In the genomic region with DNA sequence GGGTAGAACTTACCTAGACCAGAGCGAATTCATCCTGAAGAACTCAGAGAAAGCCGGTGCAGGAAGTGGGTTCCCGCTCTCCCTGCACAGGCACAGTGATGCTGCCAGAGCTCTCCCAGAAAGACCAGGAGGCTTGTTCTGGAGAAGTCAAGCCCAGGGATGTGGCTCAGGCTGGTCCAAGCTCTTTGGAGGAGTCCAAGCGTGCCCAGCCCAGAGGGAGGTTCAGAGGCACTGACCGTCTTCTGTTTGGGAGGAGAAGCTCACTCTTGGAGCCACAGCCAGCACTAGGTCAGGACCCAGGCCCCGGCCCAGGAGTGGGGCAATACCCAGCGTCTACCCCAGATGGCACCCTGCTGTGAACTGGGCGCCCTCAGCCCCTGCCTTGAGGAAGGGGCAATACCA, we compare ENCODE assay signal across 11 cellular contexts. TPM values are rescaled to one million over a fixed set of nuclear protein-coding genes. Genes with fewer than 3 reads are reported as not detected.
DNase-seq lines count a peak whose midpoint lies in the region; ATAC-seq, FAIRE-seq and TF ChIP-seq lines count a peak whose summit lies in the region.
"Had no signal": no experiment of that assay in that cellular context is flagged by ENCODE, and none has a peak within 500 bp of the region (broad histone marks: within the 10 kb centered on the region; RNA-seq: fewer than 3 reads in every experiment).

No MANE protein-coding gene starts in this region.

- 72 to 77% (median 76%) methylated on average over 7 to 8 of the region's 8 CpGs for WGBS in ovary, 3 donors
- WGBS in spleen, 5 donors = 66 to 76% (median 70%) methylated on average over 5 to 8 of the region's 8 CpGs

- H3K27ac ChIP-seq in C4-2B (peak overlapping the region; percentile 90), KOPT-K1 (ENCODE audit: low read depth, low read length, poor library complexity, severe bottlenecking) (peak overlapping the region; percentile 76), coronary artery (peak overlapping the region; percentile 96), ovary (no peak overlapping the region), spleen (peak overlapping the region in 4 of 8 donors; percentile 75 to 90 (median 87))

- H3K4me1 ChIP-seq in ovary (ENCODE audit: insufficient read depth) (peaks cover 9% of the 10 kb centered on the region), spleen (peaks cover 14 to 68% (median 40%) of the 10 kb centered on the region in 6 donors)

- peak overlapping the region; percentile 91 for H3K4me3 ChIP-seq in coronary artery
- H3K4me3 ChIP-seq in ovary = peak overlapping the region; percentile 88
- peak overlapping the region in 3 of 8 donors; percentile 69 to 82 (median 69) for H3K4me3 ChIP-seq in spleen

- TF ChIP-seq CTCF in C4-2B (conservative IDR thresholded peaks at IDR 0.05) (no peak), coronary artery (IDR thresholded peaks at IDR 0.05) (no peak), ovary (IDR thresholded peaks at IDR 0.05) (no peak), spleen (IDR thresholded peaks at IDR 0.05 in 8 of 11, conservative IDR thresholded peaks at IDR 0.05 in 3 of 11) (no peak)

- ATAC-seq in GM21786 (IDR thresholded peaks at IDR 0.05; ENCODE audit: unreplicated experiment) = no peak

- H3K36me3 ChIP-seq in KOPT-K1 (ENCODE audit: insufficient read depth, low read length) (peaks cover 12% of the 10 kb centered on the region), ovary (no peaks in the 10 kb centered on the region), spleen (no peaks in the 10 kb centered on the region)

- no peaks in the 10 kb centered on the region for H3K27me3 ChIP-seq in ovary
- H3K27me3 ChIP-seq in spleen (replicated peaks in 1 of 7) = peaks cover 0 to 34% (median 2%) of the 10 kb centered on the region in 7 donors

- FAIRE-seq in GM19239 (lab: Jason Lieb, UNC) = no peak

- H3K9me3 ChIP-seq in KOPT-K1 (ENCODE audit: insufficient read depth, low read length, poor library complexity, severe bottlenecking) (no peaks in the 10 kb centered on the region), ovary (no peaks in the 10 kb centered on the region), spleen (no peaks in the 10 kb centered on the region)

- intact Hi-C loops in ovary (cut with DNase I) (no loop called here), spleen (cut with DNase I; ENCODE audit: low total_unique reads) (no loop called here)

- no peak for TF ChIP-seq EP300 in ovary (IDR thresholded peaks at IDR 0.05)

- DNase-seq in coronary artery (ENCODE audit: low spot score) (no peak), ovary (no peak), SW 1271 (lab: John Stamatoyannopoulos, UW) (no peak), GM19239 (ENCODE audit: insufficient read length, low spot score) (no peak), spleen (no peak)
- DNase-seq: activated naive CD4-positive, alpha-beta T cell treated with anti-CD3 and anti-CD28 coated beads for 36 hours; GF-D8; hippocampal formation had no signal

- TF ChIP-seq POLR2A in ovary (IDR thresholded peaks at IDR 0.05) = no peak
- no peak for TF ChIP-seq POLR2A in spleen (IDR thresholded peaks at IDR 0.05)

RNA-seq across cellular contexts. Expression of a gene that starts 1.5 kb away (rescaled TPM):
- total RNA-seq in ovary = 10 to 100 TPM in 5 of 7 donors, 1 to 10 TPM in 2; 2.7 to 73.4 (median 17.6) TPM
- 10 to 100 TPM; 14.6 to 28.5 TPM for polyA plus RNA-seq in ovary
- 10 to 100 TPM in 5 of 7 donors, 1 to 10 TPM in 2; 7.3 to 15.7 (median 10.9) TPM for total RNA-seq in spleen
- polyA plus RNA-seq in spleen = 1 to 10 TPM; 4.8 to 7.9 (median 6.7) TPM

Comparison
In these comparisons a context has a peak if more than half of its experiments do, and no peak if none do; other contexts are left out.
1. H3K27ac ChIP-seq: peak in C4-2B (single experiment), KOPT-K1 (single experiment) and coronary artery (2 of 2); none in ovary (0 of 2).